Comparison of ENCODE assay signal across 18 cellular contexts in the genomic region with DNA sequence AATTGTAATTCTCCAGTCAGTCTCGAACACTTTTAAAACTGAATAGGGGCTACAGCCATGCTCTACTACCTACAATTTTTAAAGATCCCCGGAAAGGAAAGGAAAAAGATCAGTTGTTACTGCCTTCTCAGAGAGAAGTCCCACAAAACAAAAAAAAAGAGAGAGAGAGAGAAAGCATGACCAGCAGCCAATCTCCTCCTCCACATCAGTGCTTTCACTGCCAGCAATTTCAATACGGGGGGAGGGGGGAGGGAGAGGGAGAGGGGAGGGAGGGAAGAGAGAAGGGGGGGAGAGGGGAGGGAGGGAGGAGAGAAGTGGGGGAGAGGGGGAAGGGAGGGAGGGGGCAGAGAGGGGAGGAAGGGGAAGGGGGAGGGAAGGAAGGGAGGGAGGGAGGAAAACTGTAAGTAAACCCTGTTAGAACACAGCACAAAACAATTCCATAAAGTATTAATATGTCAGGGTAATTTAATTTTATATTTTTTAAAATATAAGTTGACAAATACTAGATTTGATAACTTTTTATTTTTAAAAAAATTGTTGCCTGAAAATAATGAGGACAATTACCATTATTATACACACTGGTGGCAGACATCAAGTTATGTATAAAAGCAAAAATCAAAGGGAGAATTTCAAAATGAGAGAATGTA.
A peak's percentile ranks its signal among the peaks of the same experiment; 100 is the strongest.
DNase-seq lines count a peak whose midpoint lies in the region; ATAC-seq, FAIRE-seq and TF ChIP-seq lines count a peak whose summit lies in the region.
"Had no signal": no experiment of that assay in that cellular context is flagged by ENCODE, and none has a peak within 500 bp of the region (broad histone marks: within the 10 kb centered on the region; RNA-seq: fewer than 3 reads in every experiment).

No MANE protein-coding gene starts in this region.

- H3K27me3 Mint-ChIP-seq in brain, result no peaks in the 10 kb centered on the region
- no peaks in the 10 kb centered on the region for H3K27me3 Mint-ChIP-seq in CD4-positive, alpha-beta memory T cell
- H3K27me3 Mint-ChIP-seq: CD4-positive, alpha-beta T cell had no signal

- no peak for TF ChIP-seq EP300 in HepG2 (IDR thresholded peaks at IDR 0.05; ENCODE audit: low read depth in 2 of 2, low read length in 2 of 2)
- TF ChIP-seq EP300 in HepG2 (CRISPR knock-in tag; IDR thresholded peaks at IDR 0.05; ENCODE audit: borderline replicate concordance), result no peak

- TF ChIP-seq CTCF in HepG2 (CRISPR knock-in tag; IDR thresholded peaks at IDR 0.05), result no peak
- no peak for TF ChIP-seq CTCF in right lobe of liver (IDR thresholded peaks at IDR 0.05)
- TF ChIP-seq CTCF in brain (conservative IDR thresholded peaks at IDR 0.05), result no peak
- no peak for TF ChIP-seq CTCF in thyroid gland (IDR thresholded peaks at IDR 0.05)
- TF ChIP-seq CTCF in omental fat pad (IDR thresholded peaks at IDR 0.05), result no peak

- no peak for DNase-seq in HepG2 (ENCODE audit: low spot score)
- DNase-seq in right lobe of liver, result no peak
- peak; percentile 15 for DNase-seq in iPS-NIHi7 (ENCODE audit: extremely low spot score)
- peak; percentile 15 to 20 for DNase-seq in thyroid gland
- no peak for DNase-seq in CD4-positive, alpha-beta memory T cell
- no peak for DNase-seq in kidney tubule cell (ENCODE audit: low spot score)
- DNase-seq in omental fat pad (ENCODE audit: low spot score), result no peak
- DNase-seq: ACHN; CD4-positive, alpha-beta T cell; effector CD8-positive, alpha-beta T cell; EL; NCI-H2171; ovary; Peyer's patch; stimulated activated CD4-positive, alpha-beta T cell treated with anti-CD3 and anti-CD28 coated beads, Interleukin-2, amount 100 ng/mL, for 24 hours had no signal

- H3K4me2 ChIP-seq in HepG2 (ENCODE audit: low read depth, low read length), result no peak overlapping the region

- POLR2A ChIA-PET in HepG2 (lab: Yijun Ruan, JAX), result no interaction called here
- POLR2A ChIA-PET in CD4-positive, alpha-beta memory T cell (lab: Charles Lee; ENCODE audit: partially characterized antibody), result no interaction called here

- no TSS peak for BruUV-seq in HepG2 (replicated peaks; lab: Mats Ljungman, UMichigan)

- peak overlapping the region in 3 of 5 experiments; percentile 26 to 72 (median 54) for H3K27ac Mint-ChIP-seq in brain
- peak overlapping the region in 1 of 7 donors; percentile 30 for H3K27ac Mint-ChIP-seq in CD4-positive, alpha-beta memory T cell
- H3K27ac Mint-ChIP-seq: activated T-helper 2 cell treated with anti-CD3 and anti-CD28 coated beads, Interferon-gamma antibody, Interleukin-2, Interleukin-4, amounts not matched to agents 10 μg/mL and 5 μg/mL and 100 μg/mL, durations not matched to agents 14 hours and 24 hours and 36 hours; CD4-positive, alpha-beta T cell had no signal

- H3K36me3 ChIP-seq in HepG2 (replicated peaks in 1 of 2; ENCODE audit: control insufficient read depth in 1 of 2, insufficient read depth in 2 of 2, low read length in 2 of 2), result peaks cover 0 to 6% of the 10 kb centered on the region in 2 experiments; a peak in 2 of 5 replicates
- peaks cover 0 to 2% (median 0%) of the 10 kb centered on the region in 4 donors for H3K36me3 ChIP-seq in right lobe of liver
- H3K36me3 ChIP-seq in thyroid gland, result peaks cover 0 to 9% of the 10 kb centered on the region in 2 donors
- peaks cover 15% of the 10 kb centered on the region for H3K36me3 ChIP-seq in CD4-positive, alpha-beta memory T cell (ENCODE audit: insufficient read depth, low read length)
- H3K36me3 ChIP-seq: ovary had no signal

- ATAC-seq in HepG2 (no peak), right lobe of liver (no peak), omental fat pad (ENCODE audit: low FRiP score) (no peak)

- H3K27ac ChIP-seq in HepG2 (ENCODE audit: extremely low read length, insufficient read depth, low read length) (no peak overlapping the region), right lobe of liver (no peak overlapping the region), thyroid gland (peak overlapping the region in 1 of 3 donors; percentile 53)
- H3K27ac ChIP-seq in CD4-positive, alpha-beta memory T cell (ENCODE audit: low read depth, low read length), result no peak overlapping the region
- H3K27ac ChIP-seq: ovary, Peyer's patch, SK-N-MC had no signal

- H3K4me1 Mint-ChIP-seq in brain, result peaks cover 6% of the 10 kb centered on the region
- H3K4me1 Mint-ChIP-seq in CD4-positive, alpha-beta memory T cell, result peaks cover 23 to 33% (median 27%) of the 10 kb centered on the region in 4 donors

- peaks cover 70% of the 10 kb centered on the region for H3K36me3 Mint-ChIP-seq in brain
- H3K36me3 Mint-ChIP-seq in CD4-positive, alpha-beta memory T cell, result peaks cover 78% of the 10 kb centered on the region in 2 donors

- CTCF ChIA-PET in HepG2 (lab: Yijun Ruan, JAX; ENCODE audit: low intra/inter-chr PET ratio, low total read pairs), result no interaction called here
- CTCF ChIA-PET in CD4-positive, alpha-beta memory T cell (lab: Charles Lee; ENCODE audit: partially characterized antibody), result no interaction called here

- H3K4me1 ChIP-seq in HepG2 (ENCODE audit: insufficient read depth, low read length) (no peaks in the 10 kb centered on the region), right lobe of liver (no peaks in the 10 kb centered on the region), thyroid gland (peaks cover 4% of the 10 kb centered on the region in 2 donors)
- H3K4me1 ChIP-seq in CD4-positive, alpha-beta memory T cell (ENCODE audit: insufficient read depth, low read length), result peaks cover 11% of the 10 kb centered on the region
- H3K4me1 ChIP-seq: Peyer's patch had no signal

- no peak overlapping the region for H2AFZ ChIP-seq in HepG2 (ENCODE audit: low read length)

- TF ChIP-seq POLR2A in HepG2 (IDR thresholded peaks at IDR 0.05; ENCODE audit: insufficient read depth in 1 of 2, low read depth in 2 of 2, low read length in 2 of 2) (no peak), right lobe of liver (IDR thresholded peaks at IDR 0.05) (no peak), thyroid gland (IDR thresholded peaks at IDR 0.05) (no peak)

- H3K4me3 ChIP-seq in HepG2 (replicated peaks in 1 of 3; ENCODE audit: insufficient read depth in 1 of 3, low read depth in 2 of 3, low read length in 3 of 3), result no peak overlapping the region
- H3K4me3 ChIP-seq in right lobe of liver, result no peak overlapping the region
- H3K4me3 ChIP-seq in thyroid gland (replicated peaks in 1 of 3), result no peak overlapping the region
- H3K4me3 ChIP-seq in CD4-positive, alpha-beta memory T cell (ENCODE audit: low read length in 2 of 2), result no peak overlapping the region
- H3K4me3 ChIP-seq: ovary, Peyer's patch, SK-N-MC had no signal

- no peak for FAIRE-seq in HepG2 (lab: Jason Lieb, UNC)

- H3K9me3 Mint-ChIP-seq in brain, result peaks cover 4 to 15% (median 13%) of the 10 kb centered on the region in 5 experiments
- peaks cover 1 to 14% (median 7%) of the 10 kb centered on the region in 8 donors for H3K9me3 Mint-ChIP-seq in CD4-positive, alpha-beta memory T cell

- no peaks in the 10 kb centered on the region for H3K79me2 ChIP-seq in HepG2 (ENCODE audit: insufficient read depth, low read length)

- H3K9me3 ChIP-seq in HepG2 (ENCODE audit: low read length), result no peaks in the 10 kb centered on the region
- H3K9me3 ChIP-seq in right lobe of liver, result no peaks in the 10 kb centered on the region
- H3K9me3 ChIP-seq in thyroid gland, result no peaks in the 10 kb centered on the region
- H3K9me3 ChIP-seq in CD4-positive, alpha-beta memory T cell (ENCODE audit: control insufficient read depth in 1 of 2, low read length in 2 of 2), result no peaks in the 10 kb centered on the region
- H3K9me3 ChIP-seq: ovary, Peyer's patch had no signal

- WGBS in HepG2 (ENCODE audit: low lambda C conversion rate), result 89% methylated on average over 3 of the region's 3 CpGs
- WGBS in right lobe of liver (ENCODE audit: insufficient coverage, low coverage, low lambda C conversion rate, missing lambda C conversion rate), result 64% methylated on average over 3 of the region's 3 CpGs
- WGBS in thyroid gland, 2 donors, result 24 to 27% methylated on average over 3 of the region's 3 CpGs

- H3K4me3 Mint-ChIP-seq in brain, result peak overlapping the region in 1 of 5 experiments; percentile 34
- H3K4me3 Mint-ChIP-seq in CD4-positive, alpha-beta memory T cell, result no peak overlapping the region
- H3K4me3 Mint-ChIP-seq: CD4-positive, alpha-beta T cell had no signal

- intact Hi-C loops in HepG2 (cut with micrococcal nuclease; ENCODE audit: unreplicated experiment) (no loop called here), right lobe of liver (cut with DNase I) (no loop called here), thyroid gland (cut with DNase I) (no loop called here)
- intact Hi-C loops in CD4-positive, alpha-beta memory T cell (cut with micrococcal nuclease), result loop anchor here (10.0 kb wide), 1 partner anchor 108 kb away; a partner anchor contains a TSS

- no peak overlapping the region for H3K9ac ChIP-seq in HepG2 (ENCODE audit: insufficient read depth, low read depth, low read length)

- H3K27me3 ChIP-seq in HepG2 (ENCODE audit: control insufficient read depth in 1 of 2, insufficient read depth in 2 of 2, low read length in 2 of 2), result no peaks in the 10 kb centered on the region
- H3K27me3 ChIP-seq in right lobe of liver, result no peaks in the 10 kb centered on the region
- no peaks in the 10 kb centered on the region for H3K27me3 ChIP-seq in thyroid gland
- no peaks in the 10 kb centered on the region for H3K27me3 ChIP-seq in CD4-positive, alpha-beta memory T cell (ENCODE audit: insufficient read depth, low read length)
- H3K27me3 ChIP-seq: ovary, Peyer's patch had no signal

- TF ChIP-seq RAD21 in HepG2 (CRISPR knock-in tag; IDR thresholded peaks at IDR 0.05), result no peak

- in situ Hi-C loops in HepG2 (cut with HindIII; ENCODE audit: extremely low pct_ligation_motif_present, low pct_unique_long_range_greater_than_20kb), result no loop called here

- H4K20me1 ChIP-seq in HepG2 (ENCODE audit: insufficient read depth, low read length), result no peaks in the 10 kb centered on the region

TF ChIP-seq in HepG2, 621 proteins besides CTCF, POLR2A, EP300 and RAD21:
- peak; percentile 89 for TF ChIP-seq HNRNPK (IDR thresholded peaks at IDR 0.05; ENCODE audit: low read depth, low read length, poor library complexity, severe bottlenecking)
- TF ChIP-seq, protein P1, sequence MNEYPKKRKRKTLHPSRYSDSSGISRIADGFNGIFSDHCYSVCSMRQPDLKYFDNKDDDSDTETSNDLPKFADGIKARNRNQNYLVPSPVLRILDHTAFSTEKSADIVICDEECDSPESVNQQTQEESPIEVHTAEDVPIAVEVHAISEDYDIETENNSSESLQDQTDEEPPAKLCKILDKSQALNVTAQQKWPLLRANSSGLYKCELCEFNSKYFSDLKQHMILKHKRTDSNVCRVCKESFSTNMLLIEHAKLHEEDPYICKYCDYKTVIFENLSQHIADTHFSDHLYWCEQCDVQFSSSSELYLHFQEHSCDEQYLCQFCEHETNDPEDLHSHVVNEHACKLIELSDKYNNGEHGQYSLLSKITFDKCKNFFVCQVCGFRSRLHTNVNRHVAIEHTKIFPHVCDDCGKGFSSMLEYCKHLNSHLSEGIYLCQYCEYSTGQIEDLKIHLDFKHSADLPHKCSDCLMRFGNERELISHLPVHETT (CRISPR knock-in tag; conservative IDR thresholded peaks at IDR 0.05), result no peak

Comparison
In these comparisons a context has a peak if more than half of its experiments do, and no peak if none do; other contexts are left out.
1. DNase-seq: peak in iPS-NIHi7 (single experiment) and thyroid gland (2 of 2); none in HepG2 (single experiment), right lobe of liver (0 of 3), CD4-positive, alpha-beta memory T cell (0 of 5), kidney tubule cell (single experiment) and omental fat pad (single experiment).